ENCODE assay signal across 18 cellular contexts in genomic region chr11:87194985-87195820, GRCh38.
"Had no signal": no experiment of that assay in that cellular context is flagged by ENCODE, and none has a peak within 500 bp of the region (broad histone marks: within the 10 kb centered on the region; RNA-seq: fewer than 3 reads in every experiment).

No MANE protein-coding gene starts in this region.

- H3K36me3 ChIP-seq: MG63 had no signal

- H3K27me3 ChIP-seq: MG63 had no signal

- DNase-seq: Karpas-422, KG1, MG63, NCI-H1092, NCI-H1105 treated with DMSO at 0.1 percent for 48 hours, NCI-H1417 treated with DMSO at 0.1 percent for 48 hours, NCI-H146, NCI-H1694 treated with DMSO at 0.1 percent for 48 hours, NCI-H1930, NCI-H2081, NCI-H2107, NCI-H2227 treated with DMSO at 0.1 percent for 48 hours, NCI-H524, NCI-H69, NCI-H774, RPMI8226, SHP77 had no signal

- H3K9me3 ChIP-seq: MG63 had no signal

- FAIRE-seq: RCC 7860 had no signal

- H3K4me3 ChIP-seq: MG63 had no signal
